8 cellular contexts compared by ENCODE assay signal in the genomic region with DNA sequence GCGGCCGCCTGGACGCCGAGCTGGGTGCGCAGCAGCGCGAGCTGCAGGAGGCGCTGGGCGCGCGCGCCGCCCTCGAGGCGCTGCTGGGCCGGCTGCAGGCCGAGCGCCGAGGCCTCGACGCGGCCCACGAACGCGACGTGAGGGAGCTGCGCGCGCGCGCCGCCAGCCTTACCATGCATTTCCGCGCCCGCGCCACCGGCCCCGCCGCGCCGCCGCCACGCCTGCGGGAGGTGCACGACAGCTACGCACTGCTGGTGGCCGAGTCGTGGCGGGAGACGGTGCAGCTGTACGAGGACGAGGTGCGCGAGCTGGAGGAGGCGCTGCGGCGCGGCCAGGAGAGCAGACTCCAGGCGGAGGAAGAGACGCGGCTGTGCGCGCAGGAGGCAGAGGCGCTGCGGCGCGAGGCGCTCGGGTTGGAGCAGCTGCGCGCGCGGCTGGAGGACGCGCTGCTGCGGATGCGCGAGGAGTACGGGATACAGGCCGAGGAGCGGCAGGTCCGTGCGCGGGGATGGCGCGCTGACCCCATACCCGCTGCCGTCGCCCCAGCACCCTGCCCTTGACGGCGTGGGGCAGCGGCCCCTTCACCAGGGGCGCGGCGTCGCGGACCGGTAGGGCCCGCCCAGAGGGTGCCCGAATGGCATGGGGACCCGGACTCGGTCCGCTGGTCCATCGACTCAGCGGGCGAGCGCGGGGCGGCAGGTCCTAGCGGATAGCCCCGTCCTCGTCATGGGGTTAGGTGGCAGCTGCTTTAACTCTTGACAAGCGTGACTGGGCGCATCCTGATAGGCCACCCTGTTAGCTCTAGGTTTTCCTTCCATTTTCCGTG. TPM values are rescaled to one million over a fixed set of nuclear protein-coding genes. Genes with fewer than 3 reads are reported as not detected.
A peak's percentile ranks its signal among the peaks of the same experiment; 100 is the strongest.
DNase-seq lines count a peak whose midpoint lies in the region; ATAC-seq and TF ChIP-seq lines count a peak whose summit lies in the region.

No MANE protein-coding gene starts in this region.

- CTCF ChIA-PET in HEK293 (lab: Yijun Ruan, JAX), result interaction anchor here (0.6 to 2.7 kb wide), 35 partner anchors 8 to 847 kb away, joined by 3 to 28 read pairs (median 4); no protein-coding TSS in a partner anchor

- peak overlapping the region; percentile 84 for H3K27ac ChIP-seq in HEK293 (ENCODE audit: extremely low read depth, low read depth, low read length)

- intact Hi-C loops in head of caudate nucleus (cut with DNase I), result no loop called here

- H3K36me3 ChIP-seq in HEK293 (ENCODE audit: control insufficient read depth in 2 of 2, insufficient read depth in 1 of 2, low read length in 2 of 2), result peaks cover 0 to 4% of the 10 kb centered on the region in 2 experiments; a peak in 1 of 3 replicates

- peak; percentile 11 for ATAC-seq in omental fat pad (ENCODE audit: low FRiP score)

- no peaks in the 10 kb centered on the region for H3K9me3 ChIP-seq in HEK293 (ENCODE audit: control insufficient read depth, insufficient read depth, low read depth, low read length)

- no peaks in the 10 kb centered on the region; the same call in none of the 2 replicates for H3K4me1 ChIP-seq in HEK293 (ENCODE audit: control insufficient read depth, insufficient read depth, low read length)

- DNase-seq in GM13976 (ENCODE audit: low spot score) (peak; percentile 62), NCI-H1930 (lab: John Stamatoyannopoulos, UW) (peak; percentile 53 to 64), head of caudate nucleus (peak in 41 of 42 donors; percentile 45 to 85 (median 69)), omental fat pad (ENCODE audit: low spot score) (no peak), UCSD-AML1 (lab: John Stamatoyannopoulos, UW; ENCODE audit: unreplicated experiment) (no peak), HCEC 1CT (no peak)
- peak; percentile 2 for DNase-seq in activated effector memory CD4-positive, alpha-beta T cell treated with Interleukin-2 at 50 U/mL for 16 hours

- in situ Hi-C loops in GM13976 (cut with MboI; ENCODE audit: low sequenced_read_pairs, unreplicated experiment), result no loop called here

- peak overlapping the region; percentile 51 for H3K4me3 ChIP-seq in HEK293 (ENCODE audit: low read depth, low read length)

- peak; percentile 10 for TF ChIP-seq CTCF in GM13976 (IDR thresholded peaks at IDR 0.05; ENCODE audit: borderline replicate concordance, control extremely low read depth, extremely low read depth, insufficient read depth, missing control alignments)
- no peak for TF ChIP-seq CTCF in HEK293 (tag by site-specific recombination; IDR thresholded peaks at IDR 0.05)
- TF ChIP-seq CTCF in omental fat pad (IDR thresholded peaks at IDR 0.05), result no peak

- POLR2A ChIA-PET in HEK293 (lab: Yijun Ruan, JAX), result interaction anchor here (0.7 to 1.9 kb wide), 15 partner anchors 9 to 628 kb away, joined by 3 to 9 read pairs (median 3); partner anchors contain the start of genes LRRC28 and LYSMD4

TF ChIP-seq in HEK293, 187 proteins besides CTCF, POLR2A, EP300 and RAD21:
- TF ChIP-seq ZNF610 (tag by site-specific recombination; IDR thresholded peaks at IDR 0.05; ENCODE audit: borderline replicate concordance) (no peak), SCRT1 (tag by site-specific recombination; IDR thresholded peaks at IDR 0.05; ENCODE audit: borderline replicate concordance) (no peak), PBX3 (CRISPR knock-in tag; IDR thresholded peaks at IDR 0.05) (peak; percentile 85)

RNA-seq across cellular contexts. Expression of gene SYNM, which starts 0.8 kb away (rescaled TPM):
- 10 to 100 TPM; 13.6 to 49.7 (median 37.5) TPM for total RNA-seq in omental fat pad

Comparison
In these comparisons a context has a peak if more than half of its experiments do, and no peak if none do; other contexts are left out.
1. DNase-seq: peak in GM13976 (single experiment), NCI-H1930 (2 of 2), activated effector memory CD4-positive, alpha-beta T cell treated with Interleukin-2 at 50 U/mL for 16 hours (single experiment) and head of caudate nucleus (41 of 42); none in omental fat pad (single experiment), UCSD-AML1 (single experiment) and HCEC 1CT (single experiment).